ENCODE assay signal across 9 cellular contexts in genomic region chrX:65707153-65707552, GRCh38. TPM values are rescaled to one million over a fixed set of nuclear protein-coding genes. Genes with fewer than 3 reads are reported as not detected.
A peak's percentile ranks its signal among the peaks of the same experiment; 100 is the strongest.
DNase-seq lines count a peak whose midpoint lies in the region; ATAC-seq and TF ChIP-seq lines count a peak whose summit lies in the region.
"Had no signal": no experiment of that assay in that cellular context is flagged by ENCODE, and none has a peak within 500 bp of the region (broad histone marks: within the 10 kb centered on the region; RNA-seq: fewer than 3 reads in every experiment).

No MANE protein-coding gene starts in this region.

- H3K27me3 ChIP-seq in lower lobe of right lung (ENCODE audit: low read depth) (no peaks in the 10 kb centered on the region), tibial artery (no peaks in the 10 kb centered on the region)

- no peaks in the 10 kb centered on the region for H3K27me3 Mint-ChIP-seq in activated T-cell treated with anti-CD3 and anti-CD28 coated beads, Interleukin-2, amount 50 U/mL, for 4 hours (ENCODE audit: low read depth)
- no peaks in the 10 kb centered on the region for H3K27me3 Mint-ChIP-seq in activated T-helper 2 cell treated with anti-CD3 and anti-CD28 coated beads, Interferon-gamma antibody, Interleukin-2, Interleukin-4, amounts not matched to agents 10 μg/mL and 5 μg/mL and 100 μg/mL, durations not matched to agents 14 hours and 24 hours and 36 hours (ENCODE audit: low read depth)

- peak overlapping the region; percentile 92 for H3K27ac Mint-ChIP-seq in activated T-helper 2 cell treated with anti-CD3 and anti-CD28 coated beads, Interferon-gamma antibody, Interleukin-2, Interleukin-4, amounts not matched to agents 10 μg/mL and 5 μg/mL and 100 μg/mL, durations not matched to agents 14 hours and 24 hours and 36 hours
- H3K27ac Mint-ChIP-seq: mesothelial cell of epicardium had no signal

- H3K27ac ChIP-seq in lower lobe of right lung (peak overlapping the region; percentile 68), tibial artery (peak overlapping the region; percentile 76 to 81)

- intact Hi-C loops in activated T-helper 2 cell treated with anti-CD3 and anti-CD28 coated beads, Interferon-gamma antibody, Interleukin-2, Interleukin-4, amounts not matched to agents 10 μg/mL and 5 μg/mL and 100 μg/mL, durations not matched to agents 14 hours and 24 hours and 36 hours (cut with micrococcal nuclease) = no loop called here
- intact Hi-C loops in lower lobe of right lung (cut with DNase I) (no loop called here), tibial artery (cut with DNase I; ENCODE audit: low total_unique reads) (loop anchor here (10.0 kb wide), 1 partner anchor 62 kb away; no protein-coding TSS in a partner anchor)

- H3K4me3 ChIP-seq in lower lobe of right lung (no peak overlapping the region), tibial artery (no peak overlapping the region)

- H3K4me1 Mint-ChIP-seq in activated T-cell treated with anti-CD3 and anti-CD28 coated beads, Interleukin-2, amount 50 U/mL, for 4 hours (ENCODE audit: low read depth) = peaks cover 62% of the 10 kb centered on the region
- peaks cover 53% of the 10 kb centered on the region for H3K4me1 Mint-ChIP-seq in activated T-helper 2 cell treated with anti-CD3 and anti-CD28 coated beads, Interferon-gamma antibody, Interleukin-2, Interleukin-4, amounts not matched to agents 10 μg/mL and 5 μg/mL and 100 μg/mL, durations not matched to agents 14 hours and 24 hours and 36 hours (ENCODE audit: low read depth)

- H3K36me3 Mint-ChIP-seq in activated T-cell treated with anti-CD3 and anti-CD28 coated beads, Interleukin-2, amount 50 U/mL, for 4 hours (ENCODE audit: insufficient read depth) = peaks cover 23% of the 10 kb centered on the region
- peaks cover 54% of the 10 kb centered on the region for H3K36me3 Mint-ChIP-seq in activated T-helper 2 cell treated with anti-CD3 and anti-CD28 coated beads, Interferon-gamma antibody, Interleukin-2, Interleukin-4, amounts not matched to agents 10 μg/mL and 5 μg/mL and 100 μg/mL, durations not matched to agents 14 hours and 24 hours and 36 hours (ENCODE audit: low read depth)

- ATAC-seq in activated T-cell treated with anti-CD3 and anti-CD28 coated beads, Interleukin-2, amount 50 U/mL, for 4 hours = no peak
- ATAC-seq in lower lobe of right lung (no peak), GM21717 (IDR thresholded peaks at IDR 0.05; ENCODE audit: unreplicated experiment) (no peak)

- H3K9me3 Mint-ChIP-seq in activated T-cell treated with anti-CD3 and anti-CD28 coated beads, Interleukin-2, amount 50 U/mL, for 4 hours = no peaks in the 10 kb centered on the region
- no peaks in the 10 kb centered on the region for H3K9me3 Mint-ChIP-seq in activated T-helper 2 cell treated with anti-CD3 and anti-CD28 coated beads, Interferon-gamma antibody, Interleukin-2, Interleukin-4, amounts not matched to agents 10 μg/mL and 5 μg/mL and 100 μg/mL, durations not matched to agents 14 hours and 24 hours and 36 hours

- H3K36me3 ChIP-seq in lower lobe of right lung (no peaks in the 10 kb centered on the region), tibial artery (no peaks in the 10 kb centered on the region)

- TF ChIP-seq CTCF in lower lobe of right lung (IDR thresholded peaks at IDR 0.05) (no peak), tibial artery (IDR thresholded peaks at IDR 0.05) (no peak)

- DNase-seq in activated T-cell treated with anti-CD3 and anti-CD28 coated beads, Interleukin-2, amount 50 U/mL, for 4 hours = no peak
- no peak for DNase-seq in activated T-cell treated with anti-CD3 and anti-CD28 coated beads, Interleukin-2, amount 50 U/mL, for 48 hours
- DNase-seq in activated T-helper 2 cell treated with anti-CD3 and anti-CD28 coated beads, Interferon-gamma antibody, Interleukin-2, Interleukin-4, amounts not matched to agents 10 μg/mL and 5 μg/mL and 100 μg/mL, durations not matched to agents 14 hours and 24 hours and 36 hours (ENCODE audit: low spot score) = no peak
- DNase-seq in lower lobe of right lung (no peak), tibial artery (no peak), midbrain (lab: John Stamatoyannopoulos, UW) (no peak), middle frontal gyrus (ENCODE audit: extremely low spot score, low spot score) (no peak)

- H3K4me1 ChIP-seq in lower lobe of right lung (peaks cover 44% of the 10 kb centered on the region), tibial artery (peaks cover 0 to 71% (median 29%) of the 10 kb centered on the region in 4 donors)

- no peaks in the 10 kb centered on the region for H3K9me3 ChIP-seq in lower lobe of right lung
- no peaks in the 10 kb centered on the region for H3K9me3 ChIP-seq in tibial artery

- H3K4me3 Mint-ChIP-seq in activated T-cell treated with anti-CD3 and anti-CD28 coated beads, Interleukin-2, amount 50 U/mL, for 4 hours = peak overlapping the region; percentile 37
- peak overlapping the region; percentile 21 for H3K4me3 Mint-ChIP-seq in activated T-helper 2 cell treated with anti-CD3 and anti-CD28 coated beads, Interferon-gamma antibody, Interleukin-2, Interleukin-4, amounts not matched to agents 10 μg/mL and 5 μg/mL and 100 μg/mL, durations not matched to agents 14 hours and 24 hours and 36 hours (ENCODE audit: low read depth)
- H3K4me3 Mint-ChIP-seq: mesothelial cell of epicardium had no signal

RNA-seq across cellular contexts. Expression of gene MSN, which starts 39.7 kb away (rescaled TPM):
- total RNA-seq in activated T-cell treated with anti-CD3 and anti-CD28 coated beads, Interleukin-2, amount 50 U/mL, for 4 hours = 100 to 1,000 TPM; 403 to 452 (median 429) TPM
- 473 and 476 TPM in 2 replicates for total RNA-seq in activated T-helper 2 cell treated with anti-CD3 and anti-CD28 coated beads, Interferon-gamma antibody, Interleukin-2, Interleukin-4, amounts not matched to agents 10 μg/mL and 5 μg/mL and 100 μg/mL, durations not matched to agents 14 hours and 24 hours and 36 hours
- total RNA-seq in lower lobe of right lung = 419 TPM
